8 cellular contexts compared by ENCODE assay signal in genomic region chr6:17156112-17156921, GRCh38. TPM values are rescaled to one million over a fixed set of nuclear protein-coding genes. Genes with fewer than 3 reads are reported as not detected.
DNase-seq lines count a peak whose midpoint lies in the region; TF ChIP-seq lines count a peak whose summit lies in the region.

No MANE protein-coding gene starts in this region.

- no peak for TF ChIP-seq EP300 in tibial nerve (IDR thresholded peaks at IDR 0.05)

- no peak overlapping the region for H3K4me3 ChIP-seq in Karpas-422 (ENCODE audit: low read length)
- H3K4me3 ChIP-seq in Peyer's patch = no peak overlapping the region
- no peak overlapping the region for H3K4me3 ChIP-seq in tibial nerve

- intact Hi-C loops in posterior vena cava (cut with DNase I) = loop anchor here (5.0 to 10.0 kb wide), 4 partner anchors 428 to 648 kb away; no protein-coding TSS in a partner anchor

- WGBS in tibial nerve, 2 donors = 35 to 41% methylated on average over 4 of the region's 4 CpGs

- H3K4me2 ChIP-seq in Karpas-422 (ENCODE audit: low read depth, low read length, poor library complexity, severe bottlenecking) = no peak overlapping the region

- H2AFZ ChIP-seq in Karpas-422 (ENCODE audit: low read length) = no peak overlapping the region

- no peaks in the 10 kb centered on the region for H3K9me2 ChIP-seq in Karpas-422 (replicated peaks; ENCODE audit: insufficient read depth, low read length)

- DNase-seq in GM10266 (ENCODE audit: extremely low spot score) (peak; percentile 50), Karpas-422 (peak; percentile 85), Peyer's patch (peak in 2 of 3 donors; percentile 53 to 89), fibroblast of peridontal ligament (ENCODE audit: extremely low read depth) (peak; percentile 95), nucleus accumbens (lab: John Stamatoyannopoulos, UW) (peak in 37 of 56 donors; percentile 1 to 89 (median 33)), tibial nerve (ENCODE audit: low spot score in 2 of 2) (peak; percentile 71 to 94), posterior vena cava (ENCODE audit: low spot score) (no peak)
- peak; percentile 48 for DNase-seq in activated T-cell treated with anti-CD3 and anti-CD28 coated beads, Interleukin-2, amount 50 U/mL, for 48 hours

- H3K27me3 ChIP-seq in Karpas-422 (ENCODE audit: low read length) = no peaks in the 10 kb centered on the region
- no peaks in the 10 kb centered on the region for H3K27me3 ChIP-seq in Peyer's patch
- no peaks in the 10 kb centered on the region for H3K27me3 ChIP-seq in tibial nerve

- no peak overlapping the region for H3K9ac ChIP-seq in Karpas-422 (ENCODE audit: low read length)

- H3K4me1 ChIP-seq in Karpas-422 (ENCODE audit: low read length) (no peaks in the 10 kb centered on the region), Peyer's patch (peaks cover 0 to 10% (median 0%) of the 10 kb centered on the region in 4 donors), tibial nerve (no peaks in the 10 kb centered on the region)

- H3K9me3 ChIP-seq in Karpas-422 (ENCODE audit: low read length) (no peaks in the 10 kb centered on the region), Peyer's patch (no peaks in the 10 kb centered on the region), tibial nerve (peaks cover 0 to 19% (median 3%) of the 10 kb centered on the region in 4 donors)

- no peaks in the 10 kb centered on the region for H4K20me1 ChIP-seq in Karpas-422 (ENCODE audit: insufficient read depth, low read depth, low read length)

- no peak for TF ChIP-seq POLR2A in Peyer's patch (IDR thresholded peaks at IDR 0.05)
- TF ChIP-seq POLR2A in tibial nerve (IDR thresholded peaks at IDR 0.05) = no peak

- no peaks in the 10 kb centered on the region for H3K36me3 ChIP-seq in Karpas-422 (ENCODE audit: insufficient read depth, low read length)
- no peaks in the 10 kb centered on the region for H3K36me3 ChIP-seq in Peyer's patch
- H3K36me3 ChIP-seq in tibial nerve = no peaks in the 10 kb centered on the region

- TF ChIP-seq CTCF in GM10266 (IDR thresholded peaks at IDR 0.05; ENCODE audit: control insufficient read depth, insufficient read depth, low read depth, missing control alignments) (peak; percentile 81), Peyer's patch (IDR thresholded peaks at IDR 0.05) (peak; percentile 27 to 89 (median 78)), tibial nerve (IDR thresholded peaks at IDR 0.05) (peak; percentile 67 to 86 (median 72))

- H3K27ac ChIP-seq in Karpas-422 (ENCODE audit: low read length) (no peak overlapping the region), Peyer's patch (no peak overlapping the region), tibial nerve (no peak overlapping the region)

- H3K79me2 ChIP-seq in Karpas-422 (ENCODE audit: low read length) = no peaks in the 10 kb centered on the region

RNA-seq across cellular contexts. Expression of gene STMND1, which starts 54.5 kb away (rescaled TPM):
- total RNA-seq in Karpas-422 (2014; rRNA removed; shearing (Covaris generic); ENCODE audit: low replicate concordance) = not detected in 2 replicates
- total RNA-seq in Peyer's patch = not detected
- not detected for total RNA-seq in tibial nerve
- total RNA-seq in posterior vena cava = not detected
